Comparison of ENCODE assay signal across 8 cellular contexts in genomic region chr10:103679096-103679790, GRCh38.
DNase-seq lines count a peak whose midpoint lies in the region; ATAC-seq, FAIRE-seq and TF ChIP-seq lines count a peak whose summit lies in the region.

No MANE protein-coding gene starts in this region.

- H3K4me1 Mint-ChIP-seq in astrocyte (ENCODE audit: low read depth, unreplicated experiment), result peaks cover 32% of the 10 kb centered on the region
- peaks cover 39% of the 10 kb centered on the region for H3K4me1 Mint-ChIP-seq in stimulated activated memory B cell treated with anti-CD40 and anti-IgM and Interleukin-4, amounts not matched to agents 10 μg/mL and 1 μg/mL and 100 μg/mL, for 72 hours

- ATAC-seq in GM18909 (IDR thresholded peaks at IDR 0.05; ENCODE audit: poor library complexity, unreplicated experiment) (peak; percentile 82), HG02798 (IDR thresholded peaks at IDR 0.05; ENCODE audit: poor library complexity, unreplicated experiment) (peak; percentile 78)
- peak; percentile 69 for ATAC-seq in stimulated activated memory B cell treated with anti-CD40 and anti-IgM and Interleukin-4, amounts not matched to agents 10 μg/mL and 1 μg/mL and 100 μg/mL, for 72 hours

- H3K27ac ChIP-seq in astrocyte (ENCODE audit: low read depth, low read length), result no peak overlapping the region

- no peaks in the 10 kb centered on the region for H3K9me3 ChIP-seq in astrocyte (ENCODE audit: insufficient read depth, low read depth, low read length)

- no peak overlapping the region for H3K9ac ChIP-seq in astrocyte (ENCODE audit: low read length)

- H3K4me2 ChIP-seq in astrocyte (ENCODE audit: low read length), result no peak overlapping the region

- H3K4me3 Mint-ChIP-seq in astrocyte (ENCODE audit: unreplicated experiment), result no peak overlapping the region
- no peak overlapping the region for H3K4me3 Mint-ChIP-seq in stimulated activated memory B cell treated with anti-CD40 and anti-IgM and Interleukin-4, amounts not matched to agents 10 μg/mL and 1 μg/mL and 100 μg/mL, for 72 hours

- H3K4me3 ChIP-seq in astrocyte (ENCODE audit: insufficient read depth, low read depth, low read length), result no peak overlapping the region

- peaks cover 25% of the 10 kb centered on the region for H3K4me1 ChIP-seq in astrocyte (ENCODE audit: insufficient read depth, low read length)

- H3K27me3 ChIP-seq in astrocyte (ENCODE audit: insufficient read depth, low read length), result no peaks in the 10 kb centered on the region

- H2AFZ ChIP-seq in astrocyte (ENCODE audit: low read depth, low read length), result no peak overlapping the region

- TF ChIP-seq CTCF in astrocyte (IDR thresholded peaks at IDR 0.05; ENCODE audit: insufficient read depth, low read depth, low read length), result no peak

- no peaks in the 10 kb centered on the region for H3K36me3 ChIP-seq in astrocyte (ENCODE audit: insufficient read depth, low read length)

- H3K27ac Mint-ChIP-seq in astrocyte (ENCODE audit: unreplicated experiment), result peak overlapping the region; percentile 78
- H3K27ac Mint-ChIP-seq in stimulated activated memory B cell treated with anti-CD40 and anti-IgM and Interleukin-4, amounts not matched to agents 10 μg/mL and 1 μg/mL and 100 μg/mL, for 72 hours, result peak overlapping the region; percentile 97

- no peaks in the 10 kb centered on the region for H4K20me1 ChIP-seq in astrocyte (ENCODE audit: insufficient read depth, low read length)

- H3K79me2 ChIP-seq in astrocyte (ENCODE audit: insufficient read depth, low read length), result no peaks in the 10 kb centered on the region

- peak; percentile 33 for DNase-seq in astrocyte (ENCODE audit: low read depth)
- DNase-seq in activated naive CD4-positive, alpha-beta T cell treated with Interleukin-2 at 50 U/mL for 16 hours, result no peak
- DNase-seq in hippocampal formation (lab: John Stamatoyannopoulos, UW), result no peak
- no peak for DNase-seq in mucosa of gallbladder (ENCODE audit: low spot score)
- no peak for DNase-seq in activated CD4-positive, alpha-beta T cell treated with anti-CD3 and anti-CD28 coated beads, Interleukin-2, amount 50 U/mL, for 1 hour

- no peaks in the 10 kb centered on the region for H3K9me3 Mint-ChIP-seq in astrocyte (ENCODE audit: unreplicated experiment)
- no peaks in the 10 kb centered on the region for H3K9me3 Mint-ChIP-seq in stimulated activated memory B cell treated with anti-CD40 and anti-IgM and Interleukin-4, amounts not matched to agents 10 μg/mL and 1 μg/mL and 100 μg/mL, for 72 hours

- H3K27me3 Mint-ChIP-seq in astrocyte (ENCODE audit: low read depth, unreplicated experiment), result peaks cover 2% of the 10 kb centered on the region
- no peaks in the 10 kb centered on the region for H3K27me3 Mint-ChIP-seq in stimulated activated memory B cell treated with anti-CD40 and anti-IgM and Interleukin-4, amounts not matched to agents 10 μg/mL and 1 μg/mL and 100 μg/mL, for 72 hours

- H3K36me3 Mint-ChIP-seq in astrocyte (ENCODE audit: low read depth, unreplicated experiment), result no peaks in the 10 kb centered on the region
- H3K36me3 Mint-ChIP-seq in stimulated activated memory B cell treated with anti-CD40 and anti-IgM and Interleukin-4, amounts not matched to agents 10 μg/mL and 1 μg/mL and 100 μg/mL, for 72 hours, result no peaks in the 10 kb centered on the region

- no peak for FAIRE-seq in astrocyte (lab: Jason Lieb, UNC)
